27 cellular contexts compared by ENCODE assay signal in the genomic region with DNA sequence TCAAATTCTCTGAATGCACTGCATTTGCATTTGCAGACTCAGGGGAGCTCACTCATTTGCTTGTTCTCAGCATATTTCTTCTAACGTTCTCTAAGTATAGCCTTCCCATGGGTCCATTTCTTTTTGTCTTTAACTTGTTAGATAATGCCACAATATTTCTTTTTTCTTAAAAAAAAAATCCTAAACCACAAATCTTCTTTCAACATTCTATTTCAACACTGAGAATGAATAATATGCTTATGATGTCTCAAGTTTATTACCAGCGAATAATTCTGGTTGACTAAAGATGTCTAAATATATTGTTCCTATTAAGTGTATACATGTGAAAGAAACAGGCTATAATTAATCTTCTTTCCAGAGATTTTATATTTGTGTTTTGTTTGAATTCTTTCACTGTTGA.
DNase-seq lines count a peak whose midpoint lies in the region; TF ChIP-seq lines count a peak whose summit lies in the region.
"Had no signal": no experiment of that assay in that cellular context is flagged by ENCODE, and none has a peak within 500 bp of the region (broad histone marks: within the 10 kb centered on the region; RNA-seq: fewer than 3 reads in every experiment).

No MANE protein-coding gene starts in this region.

- DNase-seq in mammary epithelial cell (no peak), MCF 10A (ENCODE audit: unreplicated experiment) (no peak), chondrocyte (ENCODE audit: low spot score) (no peak), osteoblast (ENCODE audit: insufficient read length, low spot score, missing footprints) (no peak), vagina (ENCODE audit: extremely low spot score in 2 of 2) (no peak), H4 (ENCODE audit: low spot score) (no peak), AG08396 (ENCODE audit: low spot score) (no peak)
- no peak for DNase-seq in stimulated activated naive CD4-positive, alpha-beta T cell (lab: John Stamatoyannopoulos, UW)
- DNase-seq: BE2C; colonic mucosa; effector memory CD8-positive, alpha-beta T cell; mesendoderm; NCI-H1417 treated with DMSO at 0.1 percent for 48 hours; NCI-H2107; NCI-H446; Peyer's patch; stimulated activated CD4-positive, alpha-beta T cell treated with anti-CD3 and anti-CD28 coated beads, Interleukin-4, amount 100 ng/mL, for 1 hour; trophoblast cell had no signal

- dilution Hi-C loops in mammary epithelial cell (cut with HindIII; ENCODE audit: low sequenced_read_pairs) = no loop called here

- H4K20me1 ChIP-seq in mammary epithelial cell (ENCODE audit: insufficient read depth, low read length) = no peaks in the 10 kb centered on the region
- no peaks in the 10 kb centered on the region for H4K20me1 ChIP-seq in osteoblast (ENCODE audit: insufficient read depth, low read length)

- no peak for TF ChIP-seq POLR2A in vagina (IDR thresholded peaks at IDR 0.05)

- H3K4me3 ChIP-seq in mammary epithelial cell (replicated peaks in 1 of 3; ENCODE audit: insufficient read depth in 1 of 3, low read depth in 2 of 3, low read length in 3 of 3) = no peak overlapping the region
- H3K4me3 ChIP-seq in osteoblast (ENCODE audit: insufficient read depth, low read length) = no peak overlapping the region
- no peak overlapping the region for H3K4me3 ChIP-seq in vagina
- H3K4me3 ChIP-seq: adrenal gland, colonic mucosa, esophagus muscularis mucosa, GM23338, heart left ventricle, MG63, Peyer's patch had no signal

- WGBS in mammary epithelial cell (ENCODE audit: low coverage, missing lambda C conversion rate) = 100% methylated on average over 2 of the region's 2 CpGs

- H3K27ac ChIP-seq in mammary epithelial cell (ENCODE audit: insufficient read depth, low read depth, low read length) = peak overlapping the region; percentile 31
- H3K27ac ChIP-seq in osteoblast (ENCODE audit: low read depth, low read length) = peak overlapping the region; percentile 94
- peak overlapping the region; percentile 74 for H3K27ac ChIP-seq in vagina
- H3K27ac ChIP-seq: 22Rv1, colonic mucosa, Peyer's patch had no signal

- H3K9me3 Mint-ChIP-seq in MCF 10A (ENCODE audit: unreplicated experiment) (no peaks in the 10 kb centered on the region), chondrocyte (ENCODE audit: low read depth) (peaks cover 3% of the 10 kb centered on the region)
- H3K9me3 Mint-ChIP-seq: activated T-cell treated with anti-CD3 and anti-CD28 coated beads, Interleukin-2, amount 50 U/mL, for 24 hours; effector memory CD8-positive, alpha-beta T cell; GM23338; stimulated activated naive B cell treated with anti-CD40 and anti-IgM and Interleukin-4, amounts not matched to agents 10 μg/mL and 1 μg/mL and 100 μg/mL, for 72 hours had no signal

- H3K9me3 ChIP-seq in mammary epithelial cell (replicated peaks; ENCODE audit: insufficient read depth, low read length) = no peaks in the 10 kb centered on the region
- H3K9me3 ChIP-seq in osteoblast (ENCODE audit: low read depth, low read length) = no peaks in the 10 kb centered on the region
- H3K9me3 ChIP-seq in vagina = no peaks in the 10 kb centered on the region
- H3K9me3 ChIP-seq: adrenal gland, BE2C, colonic mucosa, esophagus muscularis mucosa, heart left ventricle, MG63, Peyer's patch had no signal

- H3K4me1 ChIP-seq in mammary epithelial cell (ENCODE audit: insufficient read depth, low read length) = peaks cover 7% of the 10 kb centered on the region
- H3K4me1 ChIP-seq in osteoblast (ENCODE audit: insufficient read depth, low read length) = peaks cover 10% of the 10 kb centered on the region
- H3K4me1 ChIP-seq in vagina = no peaks in the 10 kb centered on the region
- H3K4me1 ChIP-seq: adrenal gland, colonic mucosa, Peyer's patch had no signal

- H3K36me3 Mint-ChIP-seq in MCF 10A (ENCODE audit: insufficient read depth, unreplicated experiment) = peaks cover 22% of the 10 kb centered on the region
- peaks cover 26% of the 10 kb centered on the region for H3K36me3 Mint-ChIP-seq in chondrocyte (ENCODE audit: low read depth)

- H3K79me2 ChIP-seq in mammary epithelial cell (ENCODE audit: insufficient read depth, low read length) (peaks cover 3% of the 10 kb centered on the region), osteoblast (ENCODE audit: insufficient read depth, low read length) (no peaks in the 10 kb centered on the region)

- H3K36me3 ChIP-seq in mammary epithelial cell (ENCODE audit: insufficient read depth, low read length) (peaks cover 16% of the 10 kb centered on the region), osteoblast (ENCODE audit: insufficient read depth, low read length) (peaks cover 28% of the 10 kb centered on the region), vagina (peaks cover 0 to 35% of the 10 kb centered on the region in 2 donors)
- H3K36me3 ChIP-seq: colonic mucosa had no signal

- POLR2A ChIA-PET in MCF 10A (lab: Yijun Ruan, JAX) = interaction anchor here (1.3 to 2.0 kb wide), 3 partner anchors 182 to 309 kb away, joined by 3 to 6 read pairs (median 6); a partner anchor contains a TSS

- H3K27me3 ChIP-seq in mammary epithelial cell (ENCODE audit: insufficient read depth, low read length) (no peaks in the 10 kb centered on the region), osteoblast (ENCODE audit: insufficient read depth, low read length) (no peaks in the 10 kb centered on the region), vagina (no peaks in the 10 kb centered on the region)
- H3K27me3 ChIP-seq: adrenal gland, BE2C, colonic mucosa, esophagus muscularis mucosa, heart left ventricle, MG63, Peyer's patch had no signal

- H3K4me3 Mint-ChIP-seq in MCF 10A (ENCODE audit: unreplicated experiment) (no peak overlapping the region), chondrocyte (ENCODE audit: unreplicated experiment) (no peak overlapping the region)
- H3K4me3 Mint-ChIP-seq: activated CD4-positive, alpha-beta T cell treated with anti-CD3 and anti-CD28 coated beads for 36 hours; activated T-cell treated with anti-CD3 and anti-CD28 coated beads, Interleukin-2, amount 50 U/mL, for 24 hours; effector memory CD8-positive, alpha-beta T cell; GM23338; stimulated activated naive B cell treated with anti-CD40 and anti-IgM and Interleukin-4, amounts not matched to agents 10 μg/mL and 1 μg/mL and 100 μg/mL, for 72 hours had no signal

- H3K4me2 ChIP-seq in mammary epithelial cell (ENCODE audit: insufficient read depth, low read depth, low read length) (no peak overlapping the region), osteoblast (ENCODE audit: insufficient read depth, low read length) (no peak overlapping the region)
- H3K4me2 ChIP-seq: GM23338 had no signal

- BruUV-seq in mammary epithelial cell (replicated peaks; lab: Mats Ljungman, UMichigan) (no TSS peak), MCF 10A (replicated peaks; lab: Mats Ljungman, UMichigan) (no TSS peak)

- in situ Hi-C loops in mammary epithelial cell (cut with MboI; ENCODE audit: low sequenced_read_pairs in 2 of 2) = no loop called here

- no peak overlapping the region for H2AFZ ChIP-seq in mammary epithelial cell (ENCODE audit: low read depth, low read length)
- no peak overlapping the region for H2AFZ ChIP-seq in osteoblast (ENCODE audit: low read length)
- H2AFZ ChIP-seq: GM23338 had no signal

- TF ChIP-seq CTCF in mammary epithelial cell (conservative IDR thresholded peaks at IDR 0.05 in 1 of 2, IDR thresholded peaks at IDR 0.05 in 1 of 2; ENCODE audit: extremely low read depth in 1 of 2, insufficient read depth in 1 of 2, low read depth in 1 of 2, low read length in 2 of 2) = no peak
- no peak for TF ChIP-seq CTCF in MCF 10A (IDR thresholded peaks at IDR 0.05; ENCODE audit: unreplicated experiment)
- TF ChIP-seq CTCF in chondrocyte (IDR thresholded peaks at IDR 0.05) = no peak
- no peak for TF ChIP-seq CTCF in osteoblast (IDR thresholded peaks at IDR 0.05; ENCODE audit: extremely low read depth, low read depth, low read length)
- TF ChIP-seq CTCF in vagina (IDR thresholded peaks at IDR 0.05) = no peak

- CTCF ChIA-PET in mammary epithelial cell (lab: Charles Lee; ENCODE audit: low non-redundant PET) (no interaction called here), MCF 10A (lab: Yijun Ruan, JAX) (no interaction called here)

- intact Hi-C loops in mammary epithelial cell (cut with micrococcal nuclease) (no loop called here), MCF 10A (cut with micrococcal nuclease) (no loop called here), vagina (cut with DNase I) (no loop called here)

- H3K27me3 Mint-ChIP-seq in MCF 10A (ENCODE audit: insufficient read depth, unreplicated experiment) = no peaks in the 10 kb centered on the region
- H3K27me3 Mint-ChIP-seq in chondrocyte (ENCODE audit: low read depth) = no peaks in the 10 kb centered on the region
- H3K27me3 Mint-ChIP-seq: activated CD4-positive, alpha-beta T cell treated with anti-CD3 and anti-CD28 coated beads for 36 hours; activated T-cell treated with anti-CD3 and anti-CD28 coated beads, Interleukin-2, amount 50 U/mL, for 24 hours; effector memory CD8-positive, alpha-beta T cell; stimulated activated naive B cell treated with anti-CD40 and anti-IgM and Interleukin-4, amounts not matched to agents 10 μg/mL and 1 μg/mL and 100 μg/mL, for 72 hours had no signal

- H3K27ac Mint-ChIP-seq in MCF 10A (ENCODE audit: low read depth, unreplicated experiment) (no peak overlapping the region), chondrocyte (ENCODE audit: unreplicated experiment) (peak overlapping the region; percentile 30)
- H3K27ac Mint-ChIP-seq: activated CD4-positive, alpha-beta T cell treated with anti-CD3 and anti-CD28 coated beads for 36 hours; GM23338 had no signal

- H3K4me1 Mint-ChIP-seq in MCF 10A (ENCODE audit: insufficient read depth, unreplicated experiment) (peaks cover 9% of the 10 kb centered on the region), chondrocyte (ENCODE audit: low read depth) (peaks cover 9% of the 10 kb centered on the region)
- H3K4me1 Mint-ChIP-seq: GM23338 had no signal

- H3K9ac ChIP-seq in mammary epithelial cell (ENCODE audit: insufficient read depth, low read length) = no peak overlapping the region

Comparison
In these comparisons a context has a peak if more than half of its experiments do, and no peak if none do; other contexts are left out.
1. H3K27ac ChIP-seq: peak in every context shown above with its lines; median percentile 94 in osteoblast; 74 in vagina; 31 in mammary epithelial cell.